Comparison of ENCODE assay signal across 17 cellular contexts in the genomic region with DNA sequence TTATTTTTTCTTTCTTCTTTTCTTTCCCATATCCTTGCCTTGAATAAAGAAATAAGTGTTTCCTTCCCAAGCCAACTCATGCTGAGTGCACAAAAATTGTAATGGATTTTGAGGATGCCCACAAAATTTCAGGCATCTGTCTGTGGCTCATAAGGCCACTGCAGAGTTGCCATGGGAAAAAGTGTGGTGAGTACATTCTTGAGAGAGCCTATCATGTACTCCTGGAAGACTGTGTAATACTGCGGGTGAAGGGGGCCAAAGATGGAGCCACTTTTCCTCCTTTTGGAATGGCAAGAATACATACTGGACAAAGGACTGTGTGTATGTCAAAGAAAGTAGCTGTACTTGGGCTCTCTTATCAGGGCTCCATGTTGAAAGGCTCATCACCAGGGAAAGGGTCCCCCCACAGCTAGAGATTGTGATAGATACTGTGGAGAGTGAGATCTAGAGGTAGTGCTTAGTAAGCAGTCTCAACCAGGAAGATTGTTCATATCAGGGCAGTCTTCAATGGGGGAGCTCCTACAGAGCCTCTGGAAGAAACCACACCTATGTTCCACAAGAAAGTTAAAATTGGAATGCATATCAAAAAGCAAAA.
"Had no signal": no experiment of that assay in that cellular context is flagged by ENCODE, and none has a peak within 500 bp of the region (broad histone marks: within the 10 kb centered on the region; RNA-seq: fewer than 3 reads in every experiment).

No MANE protein-coding gene starts in this region.

- H3K27ac ChIP-seq: coronary artery, hepatocyte, right atrium auricular region, tibial artery, upper lobe of right lung, vagina had no signal

- H3K27me3 ChIP-seq: hepatocyte, right atrium auricular region, tibial artery, upper lobe of right lung, vagina had no signal

- ATAC-seq: left colon; naive thymus-derived CD8-positive, alpha-beta T cell; stimulated activated naive CD8-positive, alpha-beta T cell treated with anti-CD3 and anti-CD28 coated beads, Interleukin-15, Interleukin-2, amounts not matched to agents 100 U/mL and 50 U/mL, for 24 hours; upper lobe of right lung had no signal

- H3K4me3 Mint-ChIP-seq: endodermal cell; naive thymus-derived CD8-positive, alpha-beta T cell had no signal

- H3K27me3 Mint-ChIP-seq: naive thymus-derived CD8-positive, alpha-beta T cell had no signal

- H3K4me1 ChIP-seq: right atrium auricular region, tibial artery, upper lobe of right lung, vagina had no signal

- H3K9me3 Mint-ChIP-seq: endodermal cell had no signal

- H3K27ac Mint-ChIP-seq: endodermal cell; naive thymus-derived CD8-positive, alpha-beta T cell had no signal

- H3K36me3 ChIP-seq: right atrium auricular region, tibial artery, upper lobe of right lung, vagina had no signal

- FAIRE-seq: endothelial cell of umbilical vein had no signal

- H3K4me3 ChIP-seq: coronary artery, hepatocyte, right atrium auricular region, smooth muscle cell, tibial artery, upper lobe of right lung, vagina had no signal

- H3K9me3 ChIP-seq: right atrium auricular region, tibial artery, upper lobe of right lung, vagina had no signal

- DNase-seq: effector CD4-positive, alpha-beta T cell; endodermal cell; foreskin melanocyte; head of caudate nucleus; left colon; naive thymus-derived CD8-positive, alpha-beta T cell; posterior cingulate gyrus; stimulated activated CD4-positive, alpha-beta T cell treated with anti-CD3 and anti-CD28 coated beads, Interleukin-2, amount 100 ng/mL, for 48 hours; stimulated activated naive CD8-positive, alpha-beta T cell treated with anti-CD3 and anti-CD28 coated beads, Interleukin-15, Interleukin-2, amounts not matched to agents 100 U/mL and 50 U/mL, for 24 hours; tibial artery; upper lobe of right lung had no signal

- H3K4me1 Mint-ChIP-seq: endodermal cell; naive thymus-derived CD8-positive, alpha-beta T cell had no signal

- H3K36me3 Mint-ChIP-seq: naive thymus-derived CD8-positive, alpha-beta T cell had no signal

- H3K4me2 ChIP-seq: hepatocyte, smooth muscle cell had no signal

- H2AFZ ChIP-seq: hepatocyte had no signal

- H3K79me2 ChIP-seq: hepatocyte had no signal
